In genomic region chr18:48043166-48043565, GRCh38 we compare ENCODE assay signal across 6 cellular contexts.
"Had no signal": no experiment of that assay in that cellular context is flagged by ENCODE, and none has a peak within 500 bp of the region (broad histone marks: within the 10 kb centered on the region; RNA-seq: fewer than 3 reads in every experiment).

No MANE protein-coding gene starts in this region.

- H3K27ac ChIP-seq: HL-60 had no signal

- DNase-seq: IMR-90, KBM-7, KG1 had no signal

- H3K4me3 ChIP-seq: K562 had no signal

- ATAC-seq: HepG2, K562 had no signal
